Comparison of ENCODE assay signal across 1 cellular context in genomic region chr17:42101513-42102292, GRCh38.
A peak's percentile ranks its signal among the peaks of the same experiment; 100 is the strongest.
TF ChIP-seq lines count a peak whose summit lies in the region.

No MANE protein-coding gene starts in this region.

TF ChIP-seq in HepG2, 621 proteins besides CTCF, POLR2A, EP300 and RAD21 (continues in another document):
- TF ChIP-seq SMC3 (IDR thresholded peaks at IDR 0.05; ENCODE audit: low read length): peak; percentile 66
- TF ChIP-seq MXI1 (IDR thresholded peaks at IDR 0.05; ENCODE audit: borderline replicate concordance, low read depth, low read length): peak; percentile 22; the same call in 1 of the 3 replicates
- TF ChIP-seq NFIB (CRISPR knock-in tag; IDR thresholded peaks at IDR 0.05; ENCODE audit: borderline replicate concordance): no peak
- TF ChIP-seq ZBTB38 (CRISPR knock-in tag; IDR thresholded peaks at IDR 0.05): peak; percentile 58; the same call in 1 of the 2 replicates
- peak; percentile 60 for TF ChIP-seq TEAD3 (CRISPR knock-in tag; optimal IDR thresholded peaks at IDR 0.05; ENCODE audit: borderline replicate concordance)
- TF ChIP-seq MTF2 (CRISPR knock-in tag; IDR thresholded peaks at IDR 0.05; ENCODE audit: borderline replicate concordance): peak; percentile 42; the same call in 1 of the 2 replicates
- 0 out of 2 replicates have a peak, but pooled peaks have one; percentile 49 for TF ChIP-seq MZF1 (CRISPR knock-in tag; IDR thresholded peaks at IDR 0.05; ENCODE audit: borderline replicate concordance)
- peak; percentile 56 to 76; a peak in 1 of 4 replicates for TF ChIP-seq HMGXB4 (CRISPR knock-in tag; IDR thresholded peaks at IDR 0.05; ENCODE audit: borderline replicate concordance in 1 of 2, low read depth in 1 of 2)
- TF ChIP-seq PATZ1 (CRISPR knock-in tag; IDR thresholded peaks at IDR 0.05): peak; percentile 41; the same call in 1 of the 2 replicates
- TF ChIP-seq ZNF563 (CRISPR knock-in tag; IDR thresholded peaks at IDR 0.05): peak; percentile 23; the same call in 1 of the 2 replicates
- no peak for TF ChIP-seq KAT7 (CRISPR knock-in tag; IDR thresholded peaks at IDR 0.05; ENCODE audit: borderline replicate concordance)
- 0 out of 2 replicates have a peak, but pooled peaks have one; percentile 56 for TF ChIP-seq HNRNPL (IDR thresholded peaks at IDR 0.05; ENCODE audit: low read depth, low read length)
- TF ChIP-seq ZNF792 (CRISPR knock-in tag; IDR thresholded peaks at IDR 0.05): 0 out of 2 replicates have a peak, but pooled peaks have one; percentile 51
- TF ChIP-seq THAP11 (CRISPR knock-in tag; IDR thresholded peaks at IDR 0.05): peak; percentile 55; the same call in 1 of the 2 replicates
- TF ChIP-seq MIXL1 (CRISPR knock-in tag; IDR thresholded peaks at IDR 0.05): peak; percentile 69; the same call in 1 of the 2 replicates
- TF ChIP-seq ZNF687 (CRISPR knock-in tag; IDR thresholded peaks at IDR 0.05): peak; percentile 67
- no peak for TF ChIP-seq MIER2 (CRISPR knock-in tag; IDR thresholded peaks at IDR 0.05)
- TF ChIP-seq ZNF740 (CRISPR knock-in tag; IDR thresholded peaks at IDR 0.05): no peak
- TF ChIP-seq ZNF430 (CRISPR knock-in tag; IDR thresholded peaks at IDR 0.05): no peak
- peak; percentile 26; the same call in 1 of the 2 replicates for TF ChIP-seq ARID4A (CRISPR knock-in tag; IDR thresholded peaks at IDR 0.05; ENCODE audit: borderline replicate concordance)
- TF ChIP-seq ZGPAT (CRISPR knock-in tag; IDR thresholded peaks at IDR 0.05): peak; percentile 43; the same call in 1 of the 2 replicates
- TF ChIP-seq TFE3 (CRISPR knock-in tag; IDR thresholded peaks at IDR 0.05): 0 out of 2 replicates have a peak, but pooled peaks have one; percentile 27
- TF ChIP-seq SOX5 (CRISPR knock-in tag; IDR thresholded peaks at IDR 0.05; ENCODE audit: borderline replicate concordance): 0 out of 2 replicates have a peak, but pooled peaks have one; percentile 7
- TF ChIP-seq RNF2 (conservative IDR thresholded peaks at IDR 0.05; ENCODE audit: low read depth): no peak
- TF ChIP-seq PITX1 (CRISPR knock-in tag; IDR thresholded peaks at IDR 0.05): 0 out of 2 replicates have a peak, but pooled peaks have one; percentile 20
- TF ChIP-seq KDM2A (CRISPR knock-in tag; IDR thresholded peaks at IDR 0.05; ENCODE audit: borderline replicate concordance, low read depth): peak; percentile 84
- peak; percentile 42; the same call in 1 of the 2 replicates for TF ChIP-seq ZNF280B (CRISPR knock-in tag; IDR thresholded peaks at IDR 0.05; ENCODE audit: borderline replicate concordance)
- TF ChIP-seq ZNF614 (CRISPR knock-in tag; IDR thresholded peaks at IDR 0.05; ENCODE audit: borderline replicate concordance): 0 out of 2 replicates have a peak, but pooled peaks have one; percentile 36
- 0 out of 2 replicates have a peak, but pooled peaks have one; percentile 28 for TF ChIP-seq MEF2D (CRISPR knock-in tag; IDR thresholded peaks at IDR 0.05)
- peak; percentile 99 for TF ChIP-seq STAG1 (CRISPR knock-in tag; IDR thresholded peaks at IDR 0.05)
- 0 out of 2 replicates have a peak, but pooled peaks have one; percentile 22 for TF ChIP-seq ARID3A (IDR thresholded peaks at IDR 0.05; ENCODE audit: low read depth, low read length)
- no peak for TF ChIP-seq ZNF724P (CRISPR knock-in tag; IDR thresholded peaks at IDR 0.05; ENCODE audit: borderline replicate concordance)
- TF ChIP-seq MAFG (CRISPR knock-in tag; IDR thresholded peaks at IDR 0.05): no peak
- TF ChIP-seq RXRA (CRISPR knock-in tag; IDR thresholded peaks at IDR 0.05): 0 out of 2 replicates have a peak, but pooled peaks have one; percentile 17
- peak; percentile 25 for TF ChIP-seq ZEB1 (IDR thresholded peaks at IDR 0.05; ENCODE audit: insufficient replicate concordance, low read depth)
- peak; percentile 60 for TF ChIP-seq ERF (CRISPR knock-in tag; IDR thresholded peaks at IDR 0.05)
- TF ChIP-seq XRCC5 (optimal IDR thresholded peaks at IDR 0.05; ENCODE audit: low read length): peak; percentile 89
- TF ChIP-seq TFAP4 (IDR thresholded peaks at IDR 0.05; ENCODE audit: borderline replicate concordance, low read depth): peak; percentile 91
